Comparison of ENCODE assay signal across 8 cellular contexts in genomic region chr6:116278478-116278822, GRCh38. TPM values are rescaled to one million over a fixed set of nuclear protein-coding genes. Genes with fewer than 3 reads are reported as not detected.
DNase-seq lines count a peak whose midpoint lies in the region; TF ChIP-seq lines count a peak whose summit lies in the region.

No MANE protein-coding gene starts in this region.

- H2BK120ac ChIP-seq in H9 (ENCODE audit: low read depth, low read length, poor library complexity, severe bottlenecking), result no peak overlapping the region

- no peak overlapping the region for H2BK5ac ChIP-seq in H9 (ENCODE audit: insufficient read length, low read length)

- peak overlapping the region; percentile 93 for H3K4me3 ChIP-seq in WI38 (ENCODE audit: low read depth, low read length)
- H3K4me3 ChIP-seq in foreskin fibroblast (ENCODE audit: low read depth in 1 of 2, low read length in 2 of 2), result peak overlapping the region; percentile 90 to 92
- H3K4me3 ChIP-seq in skeletal muscle tissue (ENCODE audit: low read length in 3 of 3), result peak overlapping the region; percentile 90 to 98 (median 95)

- H3K4me1 Mint-ChIP-seq in H9, result peaks cover 44 to 48% of the 10 kb centered on the region in 2 experiments

- H3K79me2 ChIP-seq in H9 (ENCODE audit: insufficient read depth, low read length), result peaks cover 15% of the 10 kb centered on the region

- DNase-seq in H9 (no peak), foreskin fibroblast (no peak), C1 segment of cervical spinal cord (lab: John Stamatoyannopoulos, UW) (no peak), kidney glomerular epithelial cell (lab: John Stamatoyannopoulos, UW) (no peak), DMS79 treated with DMSO at 0.1 percent for 48 hours (lab: John Stamatoyannopoulos, UW) (no peak), SHP77 treated with DMSO at 0.1 percent for 48 hours (lab: John Stamatoyannopoulos, UW) (no peak)

- H3K4me1 ChIP-seq in H9 (ENCODE audit: insufficient read depth, low read length), result peaks cover 3% of the 10 kb centered on the region; the same call in 1 of the 2 replicates
- peaks cover 20 to 37% (median 37%) of the 10 kb centered on the region in 3 donors for H3K4me1 ChIP-seq in skeletal muscle tissue (ENCODE audit: control insufficient read depth in 3 of 3, insufficient read depth in 3 of 3, low read length in 3 of 3)

- H3K9me3 ChIP-seq in H9 (ENCODE audit: control insufficient read depth, low read depth, low read length) (no peaks in the 10 kb centered on the region), skeletal muscle tissue (ENCODE audit: control insufficient read depth in 3 of 3, low read length in 3 of 3) (no peaks in the 10 kb centered on the region)

- H3K27me3 ChIP-seq in H9 (ENCODE audit: insufficient read depth, low read length) (no peaks in the 10 kb centered on the region), skeletal muscle tissue (ENCODE audit: control insufficient read depth in 3 of 3, insufficient read depth in 3 of 3, low read length in 3 of 3) (no peaks in the 10 kb centered on the region)

- TF ChIP-seq CTCF in H9 (conservative IDR thresholded peaks at IDR 0.05) (no peak), WI38 (IDR thresholded peaks at IDR 0.05; ENCODE audit: low read depth, low read length) (no peak), foreskin fibroblast (IDR thresholded peaks at IDR 0.05; ENCODE audit: low read depth, low read length) (no peak)

- peaks cover 6% of the 10 kb centered on the region for H3K79me1 ChIP-seq in H9 (ENCODE audit: insufficient read depth, low read depth, low read length, poor library complexity, severe bottlenecking)

- no peak overlapping the region for H2BK15ac ChIP-seq in H9 (ENCODE audit: low read depth, low read length)

- peaks cover 6 to 34% (median 28%) of the 10 kb centered on the region in 3 experiments; a peak in 6 of 7 replicates for H3K36me3 Mint-ChIP-seq in H9 (ENCODE audit: insufficient read depth in 1 of 3, low read depth in 3 of 3)

- no peak overlapping the region for H4K5ac ChIP-seq in H9 (ENCODE audit: insufficient read length, low read depth, low read length)

- H3K9ac ChIP-seq in H9 (ENCODE audit: extremely low read depth, insufficient read length, low read length) (peak overlapping the region; percentile 93), skeletal muscle tissue (ENCODE audit: low read depth in 1 of 3, low read length in 3 of 3) (peak overlapping the region; percentile 93 to 98 (median 98))

- H3K23ac ChIP-seq in H9 (ENCODE audit: insufficient read length, low read depth, low read length), result no peak overlapping the region

- no peak overlapping the region for H2AFZ ChIP-seq in H9 (ENCODE audit: low read length)

- no peak overlapping the region for H2BK20ac ChIP-seq in H9 (ENCODE audit: low read depth, low read length, poor library complexity, severe bottlenecking)

- H3K36me3 ChIP-seq in skeletal muscle tissue (ENCODE audit: control insufficient read depth in 3 of 3, insufficient read depth in 3 of 3, low read length in 3 of 3), result peaks cover 3 to 17% (median 12%) of the 10 kb centered on the region in 3 donors

- H4K20me1 ChIP-seq in H9 (ENCODE audit: control insufficient read depth, insufficient read depth, insufficient read length), result no peaks in the 10 kb centered on the region

- H3K27ac ChIP-seq in H9 (ENCODE audit: insufficient read length, low read depth, low read length), result no peak overlapping the region
- peak overlapping the region; percentile 99 for H3K27ac ChIP-seq in skeletal muscle tissue (ENCODE audit: low read depth, low read length)

- H3K18ac ChIP-seq in H9 (ENCODE audit: insufficient read length, low read depth, low read length), result no peak overlapping the region

- H3K9me3 Mint-ChIP-seq in H9, result no peaks in the 10 kb centered on the region

- H4K91ac ChIP-seq in H9 (ENCODE audit: insufficient read length, low read depth, low read length), result no peak overlapping the region

- H3K4me3 Mint-ChIP-seq in H9, result peak overlapping the region; percentile 96 to 99

- H4K8ac ChIP-seq in H9 (replicated peaks; ENCODE audit: insufficient read length, low read depth, low read length), result no peak overlapping the region

- H2BK12ac ChIP-seq in H9 (ENCODE audit: insufficient read length, low read depth, low read length), result no peak overlapping the region

- H3K27ac Mint-ChIP-seq in H9, result 0 out of 7 replicates have a peak overlapping the region, but pooled peaks of 1 of the 3 experiments have one; percentile 100

- peak overlapping the region; percentile 87 for H3K4me2 ChIP-seq in H9 (ENCODE audit: insufficient read depth, insufficient read length, low read length)

- no peak overlapping the region for H3K4ac ChIP-seq in H9 (ENCODE audit: low read depth, low read length)

- no peaks in the 10 kb centered on the region; the same call in 1 of the 2 replicates for H3K27me3 Mint-ChIP-seq in H9 (ENCODE audit: low read depth)

- H3K23me2 ChIP-seq in H9 (ENCODE audit: insufficient read length, low read depth, low read length, poor library complexity, severe bottlenecking), result peaks cover 10% of the 10 kb centered on the region

- H3K14ac ChIP-seq in H9 (ENCODE audit: insufficient read depth, low read length), result no peak overlapping the region

- H3K56ac ChIP-seq in H9 (ENCODE audit: insufficient read length, low read depth, low read length), result no peak overlapping the region

- no peak overlapping the region for H2AK5ac ChIP-seq in H9 (ENCODE audit: insufficient read length, low read length)

- WGBS in H9 (ENCODE audit: extremely low coverage, insufficient read length, low lambda C conversion rate), result no CpG with 5 or more reads among the region's 11 CpGs

- H3T11ph ChIP-seq in H9 (ENCODE audit: low read length), result no peak overlapping the region

RNA-seq across cellular contexts. Expression of gene TSPYL1, which starts 1.3 kb away (rescaled TPM):
- total RNA-seq in H9 (2021) (75.3 and 76.8 TPM in 2 replicates), skeletal muscle tissue (79.9 TPM)

RNA-seq across cellular contexts. Expression of gene TSPYL4, which starts 24.6 kb away (rescaled TPM):
- total RNA-seq in H9 (2021) (18.9 and 19.0 TPM in 2 replicates), skeletal muscle tissue (8.4 TPM)
